Comparison of ENCODE assay signal across 9 cellular contexts in the genomic region with DNA sequence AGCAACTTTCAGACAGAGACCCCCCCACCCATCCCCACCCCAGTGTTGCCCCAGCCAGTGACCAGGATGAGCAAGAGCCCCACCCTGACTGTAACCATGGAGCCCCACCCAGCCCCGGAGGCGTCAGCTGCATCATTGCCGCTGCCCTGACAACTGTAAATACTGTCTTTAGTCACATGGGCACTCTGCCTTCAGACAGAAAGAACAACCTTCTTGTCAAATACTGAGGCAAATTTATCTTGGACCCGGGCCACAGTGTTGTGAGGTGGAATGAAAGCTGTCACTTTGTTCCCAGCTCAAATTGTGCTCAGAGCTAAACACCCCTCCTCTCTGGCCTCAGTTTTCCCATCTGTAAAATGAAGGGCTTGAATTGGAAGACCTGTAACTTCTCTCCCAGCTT. TPM values are rescaled to one million over a fixed set of nuclear protein-coding genes. Genes with fewer than 3 reads are reported as not detected.
DNase-seq lines count a peak whose midpoint lies in the region; ATAC-seq and TF ChIP-seq lines count a peak whose summit lies in the region.
"Had no signal": no experiment of that assay in that cellular context is flagged by ENCODE, and none has a peak within 500 bp of the region (broad histone marks: within the 10 kb centered on the region; RNA-seq: fewer than 3 reads in every experiment).

No MANE protein-coding gene starts in this region.

- POLR2A ChIA-PET in naive thymus-derived CD8-positive, alpha-beta T cell (lab: Charles Lee): no interaction called here

- no peak overlapping the region for H3K4me3 Mint-ChIP-seq in naive thymus-derived CD8-positive, alpha-beta T cell
- H3K4me3 Mint-ChIP-seq: nephron had no signal

- peaks cover 2 to 9% (median 7%) of the 10 kb centered on the region in 4 donors for H3K4me1 Mint-ChIP-seq in naive thymus-derived CD8-positive, alpha-beta T cell

- no peak overlapping the region for H3K27ac Mint-ChIP-seq in naive thymus-derived CD8-positive, alpha-beta T cell
- H3K27ac Mint-ChIP-seq: nephron had no signal

- no peaks in the 10 kb centered on the region for H3K9me3 Mint-ChIP-seq in naive thymus-derived CD8-positive, alpha-beta T cell
- H3K9me3 Mint-ChIP-seq: nephron had no signal

- no peak for TF ChIP-seq CTCF in brain microvascular endothelial cell (IDR thresholded peaks at IDR 0.05; ENCODE audit: low read depth, low read length, missing control alignments)

- no peaks in the 10 kb centered on the region for H3K27me3 ChIP-seq in brain microvascular endothelial cell (replicated peaks)

- in situ Hi-C loops in brain microvascular endothelial cell (cut with HindIII; ENCODE audit: low pct_ligation_motif_present, low sequenced_read_pairs): loop anchor here (25.0 kb wide), 1 partner anchor 330 kb away; no protein-coding TSS in a partner anchor

- H3K4me3 ChIP-seq in brain microvascular endothelial cell (ENCODE audit: low read depth, low read length): no peak overlapping the region

- H3K36me3 ChIP-seq in brain microvascular endothelial cell (replicated peaks): no peaks in the 10 kb centered on the region

- peak; percentile 87 for DNase-seq in ELR (ENCODE audit: low read depth)
- DNase-seq in NCI-H2029 (lab: John Stamatoyannopoulos, UW): peak; percentile 82
- DNase-seq in brain microvascular endothelial cell: peak; percentile 91
- peak; percentile 74 for DNase-seq in myocyte (ENCODE audit: low read depth)
- DNase-seq in naive thymus-derived CD8-positive, alpha-beta T cell: no peak
- no peak for DNase-seq in midbrain (lab: John Stamatoyannopoulos, UW)
- DNase-seq: NK-92 treated with Interleukin-12 subunit alpha and Interleukin-12 subunit beta, amount 100 ng/mL, for 24 hours had no signal

- H3K36me3 Mint-ChIP-seq in naive thymus-derived CD8-positive, alpha-beta T cell: no peaks in the 10 kb centered on the region

- peaks cover 17 to 57% (median 35%) of the 10 kb centered on the region in 5 donors for H3K27me3 Mint-ChIP-seq in naive thymus-derived CD8-positive, alpha-beta T cell

- H3K27ac ChIP-seq in brain microvascular endothelial cell: peak overlapping the region; percentile 6

- no peak for ATAC-seq in naive thymus-derived CD8-positive, alpha-beta T cell
- ATAC-seq in SK-N-SH treated with all-trans-retinoic acid at 6 μM for 48 hours: no peak

TF ChIP-seq in SK-N-SH treated with all-trans-retinoic acid at 6 μM for 48 hours, 23 proteins besides CTCF, POLR2A, EP300 and RAD21:
- TF ChIP-seq, protein P1, sequence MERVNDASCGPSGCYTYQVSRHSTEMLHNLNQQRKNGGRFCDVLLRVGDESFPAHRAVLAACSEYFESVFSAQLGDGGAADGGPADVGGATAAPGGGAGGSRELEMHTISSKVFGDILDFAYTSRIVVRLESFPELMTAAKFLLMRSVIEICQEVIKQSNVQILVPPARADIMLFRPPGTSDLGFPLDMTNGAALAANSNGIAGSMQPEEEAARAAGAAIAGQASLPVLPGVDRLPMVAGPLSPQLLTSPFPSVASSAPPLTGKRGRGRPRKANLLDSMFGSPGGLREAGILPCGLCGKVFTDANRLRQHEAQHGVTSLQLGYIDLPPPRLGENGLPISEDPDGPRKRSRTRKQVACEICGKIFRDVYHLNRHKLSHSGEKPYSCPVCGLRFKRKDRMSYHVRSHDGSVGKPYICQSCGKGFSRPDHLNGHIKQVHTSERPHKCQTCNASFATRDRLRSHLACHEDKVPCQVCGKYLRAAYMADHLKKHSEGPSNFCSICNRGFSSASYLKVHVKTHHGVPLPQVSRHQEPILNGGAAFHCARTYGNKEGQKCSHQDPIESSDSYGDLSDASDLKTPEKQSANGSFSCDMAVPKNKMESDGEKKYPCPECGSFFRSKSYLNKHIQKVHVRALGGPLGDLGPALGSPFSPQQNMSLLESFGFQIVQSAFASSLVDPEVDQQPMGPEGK (CRISPR knock-in tag; IDR thresholded peaks at IDR 0.05; ENCODE audit: borderline replicate concordance): no peak
- TF ChIP-seq CSDC2 (CRISPR knock-in tag; IDR thresholded peaks at IDR 0.05) (no peak), ZNF70 (CRISPR knock-in tag; IDR thresholded peaks at IDR 0.05) (no peak), SNAI2 (CRISPR knock-in tag; IDR thresholded peaks at IDR 0.05) (no peak), BACH2 (CRISPR knock-in tag; IDR thresholded peaks at IDR 0.05; ENCODE audit: borderline replicate concordance) (no peak), PPARA (CRISPR knock-in tag; IDR thresholded peaks at IDR 0.05; ENCODE audit: borderline replicate concordance) (no peak)
- TF ChIP-seq, protein P2, sequence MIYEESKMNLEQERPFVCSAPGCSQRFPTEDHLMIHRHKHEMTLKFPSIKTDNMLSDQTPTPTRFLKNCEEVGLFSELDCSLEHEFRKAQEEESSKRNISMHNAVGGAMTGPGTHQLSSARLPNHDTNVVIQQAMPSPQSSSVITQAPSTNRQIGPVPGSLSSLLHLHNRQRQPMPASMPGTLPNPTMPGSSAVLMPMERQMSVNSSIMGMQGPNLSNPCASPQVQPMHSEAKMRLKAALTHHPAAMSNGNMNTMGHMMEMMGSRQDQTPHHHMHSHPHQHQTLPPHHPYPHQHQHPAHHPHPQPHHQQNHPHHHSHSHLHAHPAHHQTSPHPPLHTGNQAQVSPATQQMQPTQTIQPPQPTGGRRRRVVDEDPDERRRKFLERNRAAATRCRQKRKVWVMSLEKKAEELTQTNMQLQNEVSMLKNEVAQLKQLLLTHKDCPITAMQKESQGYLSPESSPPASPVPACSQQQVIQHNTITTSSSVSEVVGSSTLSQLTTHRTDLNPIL (CRISPR knock-in tag; IDR thresholded peaks at IDR 0.05; ENCODE audit: low read depth): no peak
- TF ChIP-seq, protein P3, sequence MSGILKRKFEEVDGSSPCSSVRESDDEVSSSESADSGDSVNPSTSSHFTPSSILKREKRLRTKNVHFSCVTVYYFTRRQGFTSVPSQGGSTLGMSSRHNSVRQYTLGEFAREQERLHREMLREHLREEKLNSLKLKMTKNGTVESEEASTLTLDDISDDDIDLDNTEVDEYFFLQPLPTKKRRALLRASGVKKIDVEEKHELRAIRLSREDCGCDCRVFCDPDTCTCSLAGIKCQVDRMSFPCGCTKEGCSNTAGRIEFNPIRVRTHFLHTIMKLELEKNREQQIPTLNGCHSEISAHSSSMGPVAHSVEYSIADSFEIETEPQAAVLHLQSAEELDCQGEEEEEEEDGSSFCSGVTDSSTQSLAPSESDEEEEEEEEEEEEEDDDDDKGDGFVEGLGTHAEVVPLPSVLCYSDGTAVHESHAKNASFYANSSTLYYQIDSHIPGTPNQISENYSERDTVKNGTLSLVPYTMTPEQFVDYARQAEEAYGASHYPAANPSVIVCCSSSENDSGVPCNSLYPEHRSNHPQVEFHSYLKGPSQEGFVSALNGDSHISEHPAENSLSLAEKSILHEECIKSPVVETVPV (CRISPR knock-in tag; IDR thresholded peaks at IDR 0.05): no peak

RNA-seq across cellular contexts. Expression of a gene that starts 23.8 kb away (rescaled TPM):
- 7.9 and 8.3 TPM in 2 replicates for total RNA-seq in myocyte
- polyA plus RNA-seq in myocyte (2012): 3.7 TPM
- total RNA-seq in naive thymus-derived CD8-positive, alpha-beta T cell: 1 to 10 TPM; 8.4 to 8.8 TPM
- polyA plus RNA-seq in naive thymus-derived CD8-positive, alpha-beta T cell: 1 to 10 TPM; 3.5 to 4.8 (median 4.6) TPM

RNA-seq across cellular contexts. Expression of a gene that starts 24.0 kb away (rescaled TPM):
- 64.1 and 80.0 TPM in 2 replicates for total RNA-seq in myocyte
- 40.0 TPM for polyA plus RNA-seq in myocyte (2012)
- 10 to 100 TPM; 45.4 to 46.6 TPM for total RNA-seq in naive thymus-derived CD8-positive, alpha-beta T cell
- 10 to 100 TPM; 65.0 to 79.8 (median 75.3) TPM for polyA plus RNA-seq in naive thymus-derived CD8-positive, alpha-beta T cell

RNA-seq across cellular contexts. Expression of a gene that starts 40.5 kb away (rescaled TPM):
- total RNA-seq in myocyte: 0.42 and 0.48 TPM in 2 replicates
- polyA plus RNA-seq in myocyte (2012): 3.7 TPM
- total RNA-seq in naive thymus-derived CD8-positive, alpha-beta T cell: 1 to 10 TPM; 1.8 to 2.3 TPM
- not detected for polyA plus RNA-seq in naive thymus-derived CD8-positive, alpha-beta T cell

RNA-seq across cellular contexts. Expression of a gene that starts 51.1 kb away (rescaled TPM):
- total RNA-seq in myocyte: 17.5 and 22.5 TPM in 2 replicates
- 26.9 TPM for polyA plus RNA-seq in myocyte (2012)
- 10 to 100 TPM; 73.4 to 73.8 TPM for total RNA-seq in naive thymus-derived CD8-positive, alpha-beta T cell
- polyA plus RNA-seq in naive thymus-derived CD8-positive, alpha-beta T cell: 10 to 100 TPM in 1 of 3 donors, 1 to 10 TPM in 2; 6.3 to 10.9 (median 8.2) TPM

Comparison
In these comparisons a context has a peak if more than half of its experiments do, and no peak if none do; other contexts are left out.
1. DNase-seq: peak in ELR (single experiment), NCI-H2029 (single experiment), brain microvascular endothelial cell (single experiment) and myocyte (single experiment); none in naive thymus-derived CD8-positive, alpha-beta T cell (0 of 10) and midbrain (single experiment).